12 cellular contexts compared by ENCODE assay signal in the genomic region with DNA sequence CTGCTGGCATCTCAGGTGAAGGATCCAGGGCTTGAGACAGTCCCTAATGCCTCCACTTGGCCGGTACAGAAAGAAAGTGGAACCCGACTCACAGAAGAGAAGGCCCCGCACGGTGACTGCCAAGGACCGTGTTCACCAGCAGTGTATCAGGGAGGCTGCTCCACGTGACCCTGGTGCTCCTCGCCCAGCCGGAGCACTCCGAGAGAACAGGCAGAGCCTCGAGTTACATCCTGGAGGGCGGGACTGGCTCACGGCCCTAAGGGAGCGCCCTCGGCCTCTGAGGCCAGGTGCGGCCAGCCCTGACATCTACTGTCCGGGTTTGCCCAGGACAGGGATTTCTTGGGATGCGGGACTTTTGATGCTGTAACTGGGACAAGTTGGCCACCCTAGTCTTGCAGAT.
DNase-seq lines count a peak whose midpoint lies in the region; ATAC-seq and TF ChIP-seq lines count a peak whose summit lies in the region.
"Had no signal": no experiment of that assay in that cellular context is flagged by ENCODE, and none has a peak within 500 bp of the region (broad histone marks: within the 10 kb centered on the region; RNA-seq: fewer than 3 reads in every experiment).

No MANE protein-coding gene starts in this region.

- DNase-seq in H7 = peak; percentile 90
- peak; percentile 58 for DNase-seq in NCI-H2171 (lab: John Stamatoyannopoulos, UW)
- DNase-seq in iPS DF 19.7 (ENCODE audit: low read depth, low spot score) = peak; percentile 17
- DNase-seq in progenitor cell of endocrine pancreas (ENCODE audit: low spot score, unreplicated experiment) = no peak
- DNase-seq in upper lobe of left lung = no peak
- DNase-seq in GM10266 (ENCODE audit: extremely low spot score) = no peak
- DNase-seq: activated CD8-positive, alpha-beta memory T cell treated with anti-CD3 and anti-CD28 coated beads, Interleukin-2, amount 10 ng/mL, durations not matched to agents 7 days and 5 days; activated naive CD4-positive, alpha-beta T cell treated with anti-CD3 and anti-CD28 coated beads, Interleukin-2, amount 10 ng/mL, durations not matched to agents 7 days and 5 days; endodermal cell had no signal

- H3K9me3 ChIP-seq in upper lobe of left lung = no peaks in the 10 kb centered on the region
- H3K9me3 ChIP-seq: suprapubic skin had no signal

- 77 to 92% methylated on average over 5 to 17 of the region's 17 CpGs for WGBS in upper lobe of left lung, 2 donors

- H3K4me1 Mint-ChIP-seq in progenitor cell of endocrine pancreas (ENCODE audit: low read depth) = peaks cover 14% of the 10 kb centered on the region
- H3K4me1 Mint-ChIP-seq: activated CD8-positive, alpha-beta memory T cell treated with anti-CD3 and anti-CD28 coated beads, Interleukin-2, amount 10 ng/mL, durations not matched to agents 7 days and 5 days; activated naive CD4-positive, alpha-beta T cell treated with anti-CD3 and anti-CD28 coated beads, Interleukin-2, amount 10 ng/mL, durations not matched to agents 7 days and 5 days had no signal

- H3K27me3 Mint-ChIP-seq in progenitor cell of endocrine pancreas = no peaks in the 10 kb centered on the region
- H3K27me3 Mint-ChIP-seq: activated CD8-positive, alpha-beta memory T cell treated with anti-CD3 and anti-CD28 coated beads, Interleukin-2, amount 10 ng/mL, durations not matched to agents 7 days and 5 days had no signal

- H3K27me3 ChIP-seq in H7 (ENCODE audit: control insufficient read depth, insufficient read depth, low read length) (no peaks in the 10 kb centered on the region), upper lobe of left lung (no peaks in the 10 kb centered on the region)
- H3K27me3 ChIP-seq: suprapubic skin had no signal

- H3K4me1 ChIP-seq in upper lobe of left lung = peaks cover 20 to 32% (median 26%) of the 10 kb centered on the region in 4 donors

- H3K36me3 Mint-ChIP-seq in progenitor cell of endocrine pancreas (ENCODE audit: insufficient read depth) = no peaks in the 10 kb centered on the region
- H3K36me3 Mint-ChIP-seq: activated CD8-positive, alpha-beta memory T cell treated with anti-CD3 and anti-CD28 coated beads, Interleukin-2, amount 10 ng/mL, durations not matched to agents 7 days and 5 days; activated naive CD4-positive, alpha-beta T cell treated with anti-CD3 and anti-CD28 coated beads, Interleukin-2, amount 10 ng/mL, durations not matched to agents 7 days and 5 days had no signal

- TF ChIP-seq POLR2A in upper lobe of left lung (IDR thresholded peaks at IDR 0.05) = no peak

- no peak overlapping the region for H3K27ac ChIP-seq in upper lobe of left lung
- H3K27ac ChIP-seq: suprapubic skin had no signal

- TF ChIP-seq CTCF in progenitor cell of endocrine pancreas (IDR thresholded peaks at IDR 0.05; ENCODE audit: unreplicated experiment) = no peak
- no peak for TF ChIP-seq CTCF in upper lobe of left lung (IDR thresholded peaks at IDR 0.05)
- TF ChIP-seq CTCF in GM10266 (IDR thresholded peaks at IDR 0.05; ENCODE audit: control insufficient read depth, insufficient read depth, low read depth, missing control alignments) = no peak

- TF ChIP-seq EP300 in upper lobe of left lung (IDR thresholded peaks at IDR 0.05) = no peak

- H3K4me3 ChIP-seq in H7 (ENCODE audit: insufficient read depth, low read depth, low read length) (no peak overlapping the region), upper lobe of left lung (no peak overlapping the region)
- H3K4me3 ChIP-seq: suprapubic skin had no signal

- H3K4me3 Mint-ChIP-seq in progenitor cell of endocrine pancreas (ENCODE audit: low read depth) = no peak overlapping the region
- H3K4me3 Mint-ChIP-seq: activated CD8-positive, alpha-beta memory T cell treated with anti-CD3 and anti-CD28 coated beads, Interleukin-2, amount 10 ng/mL, durations not matched to agents 7 days and 5 days; activated naive CD4-positive, alpha-beta T cell treated with anti-CD3 and anti-CD28 coated beads, Interleukin-2, amount 10 ng/mL, durations not matched to agents 7 days and 5 days; endodermal cell had no signal

- H3K9me3 Mint-ChIP-seq in progenitor cell of endocrine pancreas (ENCODE audit: low read depth) = no peaks in the 10 kb centered on the region
- H3K9me3 Mint-ChIP-seq: activated naive CD4-positive, alpha-beta T cell treated with anti-CD3 and anti-CD28 coated beads, Interleukin-2, amount 10 ng/mL, durations not matched to agents 7 days and 5 days; endodermal cell had no signal

- H3K27ac Mint-ChIP-seq in progenitor cell of endocrine pancreas = peak overlapping the region; percentile 82
- H3K27ac Mint-ChIP-seq: activated CD8-positive, alpha-beta memory T cell treated with anti-CD3 and anti-CD28 coated beads, Interleukin-2, amount 10 ng/mL, durations not matched to agents 7 days and 5 days; activated naive CD4-positive, alpha-beta T cell treated with anti-CD3 and anti-CD28 coated beads, Interleukin-2, amount 10 ng/mL, durations not matched to agents 7 days and 5 days; endodermal cell had no signal

- H3K36me3 ChIP-seq in H7 (replicated peaks; ENCODE audit: control insufficient read depth, insufficient read depth, low read length) (no peaks in the 10 kb centered on the region), upper lobe of left lung (no peaks in the 10 kb centered on the region)
- H3K36me3 ChIP-seq: suprapubic skin had no signal

- ATAC-seq in GM18498 (IDR thresholded peaks at IDR 0.05; ENCODE audit: unreplicated experiment) = no peak
- no peak for ATAC-seq in upper lobe of left lung (ENCODE audit: low FRiP score in 2 of 2)
- ATAC-seq in GM19035 (IDR thresholded peaks at IDR 0.05; ENCODE audit: unreplicated experiment) = no peak
- ATAC-seq: activated CD8-positive, alpha-beta memory T cell treated with anti-CD3 and anti-CD28 coated beads, Interleukin-2, amount 10 ng/mL, durations not matched to agents 7 days and 5 days had no signal

Comparison
In these comparisons a context has a peak if more than half of its experiments do, and no peak if none do; other contexts are left out.
1. DNase-seq: peak in H7 (single experiment), NCI-H2171 (single experiment) and iPS DF 19.7 (single experiment); none in progenitor cell of endocrine pancreas (single experiment), upper lobe of left lung (0 of 2) and GM10266 (single experiment).